ENCODE assay signal across 28 cellular contexts in the genomic region with DNA sequence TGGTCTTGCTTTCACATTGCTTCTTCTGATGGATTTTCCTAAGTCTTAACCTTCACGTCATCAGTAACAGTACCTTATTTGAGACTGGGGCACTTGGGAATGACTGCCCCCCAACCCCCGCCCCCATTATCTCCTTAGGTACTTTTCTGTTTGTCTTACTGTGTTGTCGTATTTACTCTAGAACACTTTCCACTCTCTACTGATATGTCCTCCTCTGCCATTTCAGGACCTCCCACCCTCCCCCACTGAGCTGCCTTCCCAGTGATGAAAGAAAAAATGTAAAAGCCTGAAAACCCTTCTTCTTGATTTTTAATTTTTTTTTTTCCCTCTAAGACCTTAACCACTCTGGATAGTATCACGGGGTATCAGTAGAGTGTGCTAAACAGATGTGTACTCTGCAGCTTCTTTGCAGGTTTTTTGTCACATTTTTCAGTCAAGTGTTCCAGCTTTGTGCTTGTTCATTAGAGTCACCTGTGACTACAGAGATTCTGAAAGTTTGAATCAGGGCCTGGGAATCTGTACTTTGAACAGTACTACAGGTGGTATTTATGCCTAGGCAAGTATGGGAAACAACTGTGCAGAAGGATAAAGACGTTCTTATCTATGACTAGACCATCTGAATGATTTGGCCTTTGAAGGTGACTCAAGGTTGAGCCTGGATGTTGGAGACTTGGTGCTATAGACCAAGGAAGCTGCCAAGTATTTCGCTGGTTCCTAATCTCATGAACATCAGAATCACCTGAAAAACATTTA. TPM values are rescaled to one million over a fixed set of nuclear protein-coding genes. Genes with fewer than 3 reads are reported as not detected.
"Had no signal": no experiment of that assay in that cellular context is flagged by ENCODE, and none has a peak within 500 bp of the region (broad histone marks: within the 10 kb centered on the region; RNA-seq: fewer than 3 reads in every experiment).

No MANE protein-coding gene starts in this region.

- H3K4me3 ChIP-seq: heart right ventricle, prostate gland, spleen, thoracic aorta, upper lobe of right lung had no signal

- H3K4me3 Mint-ChIP-seq: activated CD8-positive, alpha-beta memory T cell treated with anti-CD3 and anti-CD28 coated beads, Interleukin-2, amount 10 ng/mL, durations not matched to agents 7 days and 5 days; activated CD8-positive, alpha-beta T cell treated with anti-CD3 and anti-CD28 coated beads for 36 hours; naive B cell; neural crest cell; T-helper 1 cell treated with Interleukin-12 subunit alpha and Interleukin-12 subunit beta and Interleukin-4 antibody, amounts not matched to agents 30 μg/mL and 1 μg/mL, for 36 hours had no signal

- H3K9me3 Mint-ChIP-seq: activated CD8-positive, alpha-beta T cell treated with anti-CD3 and anti-CD28 coated beads for 36 hours; activated naive CD4-positive, alpha-beta T cell treated with anti-CD3 and anti-CD28 coated beads, Interleukin-2, amount 50 U/mL, for 72 hours; naive B cell; neural crest cell; T-helper 1 cell treated with Interleukin-12 subunit alpha and Interleukin-12 subunit beta and Interleukin-4 antibody, amounts not matched to agents 30 μg/mL and 1 μg/mL, for 36 hours had no signal

- H3K27ac Mint-ChIP-seq: activated CD8-positive, alpha-beta memory T cell treated with anti-CD3 and anti-CD28 coated beads, Interleukin-2, amount 10 ng/mL, durations not matched to agents 7 days and 5 days; activated CD8-positive, alpha-beta T cell treated with anti-CD3 and anti-CD28 coated beads for 36 hours; T-helper 1 cell treated with Interleukin-12 subunit alpha and Interleukin-12 subunit beta and Interleukin-4 antibody, amounts not matched to agents 30 μg/mL and 1 μg/mL, for 36 hours had no signal

- H3K36me3 Mint-ChIP-seq: naive B cell had no signal

- DNase-seq: activated CD4-positive, alpha-beta T cell treated with anti-CD3 and anti-CD28 coated beads for 48 hours; activated CD8-positive, alpha-beta memory T cell treated with anti-CD3 and anti-CD28 coated beads, Interleukin-2, amount 10 ng/mL, durations not matched to agents 7 days and 5 days; activated CD8-positive, alpha-beta T cell treated with anti-CD3 and anti-CD28 coated beads for 36 hours; activated gamma-delta T cell; activated T-cell treated with anti-CD3 and anti-CD28 coated beads for 4 hours; cerebellar nuclear complex; heart right ventricle; left colon; mesenchymal stem cell; naive B cell; occipital lobe; spleen; stimulated activated CD4-positive, alpha-beta T cell treated with anti-CD3 and anti-CD28 coated beads, Interleukin-4, amount 100 ng/mL, for 1 hour; stimulated activated naive CD4-positive, alpha-beta T cell treated with Interleukin-2 at 50 U/mL for 16 hours; T1000; upper lobe of right lung had no signal

- ATAC-seq: activated CD8-positive, alpha-beta memory T cell treated with anti-CD3 and anti-CD28 coated beads, Interleukin-2, amount 10 ng/mL, durations not matched to agents 7 days and 5 days; activated CD8-positive, alpha-beta T cell treated with anti-CD3 and anti-CD28 coated beads for 36 hours; activated naive CD4-positive, alpha-beta T cell treated with anti-CD3 and anti-CD28 coated beads, Interleukin-2, amount 50 U/mL, for 72 hours; heart right ventricle; left colon; upper lobe of right lung had no signal

- H3K27me3 Mint-ChIP-seq: activated CD8-positive, alpha-beta memory T cell treated with anti-CD3 and anti-CD28 coated beads, Interleukin-2, amount 10 ng/mL, durations not matched to agents 7 days and 5 days; activated CD8-positive, alpha-beta T cell treated with anti-CD3 and anti-CD28 coated beads for 36 hours; naive B cell had no signal

- H3K4me1 ChIP-seq: upper lobe of right lung had no signal

- H3K27me3 ChIP-seq: heart right ventricle, spleen, upper lobe of right lung had no signal

- H3K9me3 ChIP-seq: heart right ventricle, prostate gland, spleen, thoracic aorta, upper lobe of right lung had no signal

- H3K36me3 ChIP-seq: prostate gland had no signal

- H3K27ac ChIP-seq: heart right ventricle, prostate gland, spleen, thoracic aorta, upper lobe of right lung had no signal

RNA-seq across cellular contexts. Expression of a gene that starts 28.1 kb away (rescaled TPM):
- total RNA-seq: activated CD8-positive, alpha-beta memory T cell treated with anti-CD3 and anti-CD28 coated beads, Interleukin-2, amount 10 ng/mL, durations not matched to agents 7 days and 5 days; activated CD8-positive, alpha-beta T cell treated with anti-CD3 and anti-CD28 coated beads for 36 hours; activated naive CD4-positive, alpha-beta T cell treated with anti-CD3 and anti-CD28 coated beads, Interleukin-2, amount 50 U/mL, for 72 hours; bronchial epithelial cell; epithelial cell of proximal tubule; fibroblast of villous mesenchyme; heart right ventricle; left colon; lower leg skin; mucosa of gallbladder; neural crest cell; occipital lobe; prostate gland; spleen; thoracic aorta; upper lobe of right lung had no signal
- polyA plus RNA-seq: adipose tissue, heart right ventricle, keratinocyte, spleen had no signal
